18 cellular contexts compared by ENCODE assay signal in genomic region chr2:232999354-232999753, GRCh38. TPM values are rescaled to one million over a fixed set of nuclear protein-coding genes. Genes with fewer than 3 reads are reported as not detected.
DNase-seq lines count a peak whose midpoint lies in the region; ATAC-seq and TF ChIP-seq lines count a peak whose summit lies in the region.
"Had no signal": no experiment of that assay in that cellular context is flagged by ENCODE, and none has a peak within 500 bp of the region (broad histone marks: within the 10 kb centered on the region; RNA-seq: fewer than 3 reads in every experiment).

No MANE protein-coding gene starts in this region.

- H3K9me3 ChIP-seq in OCI-LY1 (ENCODE audit: low read length), result no peaks in the 10 kb centered on the region
- H3K9me3 ChIP-seq: lower lobe of right lung had no signal

- H3K9me3 Mint-ChIP-seq in glutamatergic neuron (ENCODE audit: unreplicated experiment) (peaks cover 3% of the 10 kb centered on the region), progenitor cell of endocrine pancreas (ENCODE audit: low read depth) (no peaks in the 10 kb centered on the region)
- H3K9me3 Mint-ChIP-seq: activated CD4-positive, alpha-beta T cell treated with anti-CD3 and anti-CD28 coated beads, Interleukin-2, amount 10 ng/mL, durations not matched to agents 24 days and 14 days; effector memory CD8-positive, alpha-beta T cell; stimulated activated memory B cell treated with anti-CD40 and anti-IgM and Interleukin-4, amounts not matched to agents 10 μg/mL and 1 μg/mL and 100 μg/mL, for 72 hours had no signal

- POLR2A ChIA-PET in HEK293T (lab: Yijun Ruan, JAX), result no interaction called here

- H3K27ac Mint-ChIP-seq in glutamatergic neuron (ENCODE audit: unreplicated experiment) (no peak overlapping the region), progenitor cell of endocrine pancreas (peak overlapping the region; percentile 43)
- H3K27ac Mint-ChIP-seq: activated CD4-positive, alpha-beta T cell treated with anti-CD3 and anti-CD28 coated beads, Interleukin-2, amount 10 ng/mL, durations not matched to agents 24 days and 14 days; effector memory CD8-positive, alpha-beta T cell; stimulated activated memory B cell treated with anti-CD40 and anti-IgM and Interleukin-4, amounts not matched to agents 10 μg/mL and 1 μg/mL and 100 μg/mL, for 72 hours had no signal

- ATAC-seq in GM19455 (IDR thresholded peaks at IDR 0.05; ENCODE audit: unreplicated experiment), result no peak
- ATAC-seq: effector memory CD8-positive, alpha-beta T cell; lower lobe of right lung; stimulated activated memory B cell treated with anti-CD40 and anti-IgM and Interleukin-4, amounts not matched to agents 10 μg/mL and 1 μg/mL and 100 μg/mL, for 72 hours had no signal

- H3K9me2 ChIP-seq in OCI-LY1 (ENCODE audit: low read depth, low read length), result no peaks in the 10 kb centered on the region

- DNase-seq in glutamatergic neuron (peak; percentile 38), progenitor cell of endocrine pancreas (ENCODE audit: low spot score, unreplicated experiment) (no peak), NCI-H2029 treated with DMSO at 0.1 percent for 48 hours (lab: John Stamatoyannopoulos, UW) (no peak), pons (ENCODE audit: low spot score) (no peak), HEK293T (ENCODE audit: extremely low spot score) (no peak)
- DNase-seq: activated CD4-positive, alpha-beta T cell treated with anti-CD3 and anti-CD28 coated beads, Interleukin-2, amount 10 ng/mL, durations not matched to agents 24 days and 14 days; activated T-cell treated with anti-CD3 and anti-CD28 coated beads, Interleukin-2, amount 50 U/mL, for 48 hours; effector memory CD8-positive, alpha-beta T cell; KG1; lower lobe of right lung; NCI-H1436 treated with DMSO at 0.1 percent for 48 hours; T1000 had no signal

- H3K27me3 ChIP-seq in OCI-LY1 (ENCODE audit: insufficient read depth, low read length), result no peaks in the 10 kb centered on the region; the same call in 1 of the 2 replicates

- H3F3A ChIP-seq in OCI-LY1 (ENCODE audit: insufficient read depth, low read length), result no peaks in the 10 kb centered on the region

- H3K79me2 ChIP-seq in OCI-LY1 (ENCODE audit: insufficient read depth, low read length), result no peaks in the 10 kb centered on the region

- H2AFZ ChIP-seq in OCI-LY1 (ENCODE audit: low read length), result no peak overlapping the region

- H3K4me3 ChIP-seq in GM12875 (ENCODE audit: low read depth, low read length), result no peak overlapping the region
- H3K4me3 ChIP-seq in OCI-LY1 (ENCODE audit: low read depth, low read length, poor library complexity, severe bottlenecking), result no peak overlapping the region
- H3K4me3 ChIP-seq: lower lobe of right lung had no signal

- peaks cover 4% of the 10 kb centered on the region for H3K36me3 Mint-ChIP-seq in glutamatergic neuron (ENCODE audit: unreplicated experiment)
- no peaks in the 10 kb centered on the region for H3K36me3 Mint-ChIP-seq in progenitor cell of endocrine pancreas (ENCODE audit: insufficient read depth)

- H3K4me3 Mint-ChIP-seq in glutamatergic neuron (ENCODE audit: unreplicated experiment), result no peak overlapping the region
- H3K4me3 Mint-ChIP-seq in progenitor cell of endocrine pancreas (ENCODE audit: low read depth), result no peak overlapping the region
- H3K4me3 Mint-ChIP-seq: activated CD4-positive, alpha-beta T cell treated with anti-CD3 and anti-CD28 coated beads, Interleukin-2, amount 10 ng/mL, durations not matched to agents 24 days and 14 days; effector memory CD8-positive, alpha-beta T cell; stimulated activated memory B cell treated with anti-CD40 and anti-IgM and Interleukin-4, amounts not matched to agents 10 μg/mL and 1 μg/mL and 100 μg/mL, for 72 hours had no signal

- no peak overlapping the region for H3K9ac ChIP-seq in OCI-LY1 (ENCODE audit: low read length)

- peaks cover 12% of the 10 kb centered on the region for H3K4me1 Mint-ChIP-seq in glutamatergic neuron (ENCODE audit: low read depth, unreplicated experiment)
- no peaks in the 10 kb centered on the region for H3K4me1 Mint-ChIP-seq in progenitor cell of endocrine pancreas (ENCODE audit: low read depth)
- H3K4me1 Mint-ChIP-seq: activated CD4-positive, alpha-beta T cell treated with anti-CD3 and anti-CD28 coated beads, Interleukin-2, amount 10 ng/mL, durations not matched to agents 24 days and 14 days had no signal

- no peaks in the 10 kb centered on the region for H3K4me1 ChIP-seq in OCI-LY1 (ENCODE audit: insufficient read depth, low read length, severe bottlenecking)
- H3K4me1 ChIP-seq: lower lobe of right lung had no signal

- CTCF ChIA-PET in HEK293T (lab: Yijun Ruan, JAX), result interaction anchor here (0.7 kb wide), 1 partner anchor 101 kb away, joined by 5 read pairs; no protein-coding TSS in a partner anchor

- peaks cover 11% of the 10 kb centered on the region for H3K27me3 Mint-ChIP-seq in glutamatergic neuron (ENCODE audit: unreplicated experiment)
- H3K27me3 Mint-ChIP-seq in progenitor cell of endocrine pancreas, result peaks cover 9% of the 10 kb centered on the region

- no peak overlapping the region for H3K27ac ChIP-seq in OCI-LY1 (ENCODE audit: low read depth, low read length, poor library complexity, severe bottlenecking)
- H3K27ac ChIP-seq: lower lobe of right lung had no signal

- H3K36me3 ChIP-seq in OCI-LY1 (ENCODE audit: insufficient read depth, low read length), result no peaks in the 10 kb centered on the region
- H3K36me3 ChIP-seq: lower lobe of right lung had no signal

- H3K4me2 ChIP-seq in OCI-LY1 (ENCODE audit: low read length), result no peak overlapping the region

- H4K20me1 ChIP-seq in OCI-LY1 (ENCODE audit: insufficient read depth, low read length), result no peaks in the 10 kb centered on the region

- TF ChIP-seq CTCF in GM12875 (IDR thresholded peaks at IDR 0.05; ENCODE audit: borderline replicate concordance, insufficient read depth, low read depth, low read length), result peak; percentile 29; the same call in 1 of the 2 replicates
- peak; percentile 24 for TF ChIP-seq CTCF in OCI-LY1 (IDR thresholded peaks at IDR 0.05; ENCODE audit: low read length)
- TF ChIP-seq CTCF in glutamatergic neuron (IDR thresholded peaks at IDR 0.05; ENCODE audit: partially characterized antibody, unreplicated experiment), result no peak
- TF ChIP-seq CTCF in progenitor cell of endocrine pancreas (IDR thresholded peaks at IDR 0.05; ENCODE audit: unreplicated experiment), result no peak

TF ChIP-seq in HEK293T, 16 proteins besides CTCF, POLR2A, EP300 and RAD21:
- TF ChIP-seq L3MBTL2 (conservative IDR thresholded peaks at IDR 0.05) (no peak), TARDBP (IDR thresholded peaks at IDR 0.05) (no peak), PKNOX1 (IDR thresholded peaks at IDR 0.05) (no peak), FOXM1 (IDR thresholded peaks at IDR 0.05; ENCODE audit: borderline replicate concordance) (no peak), HDGF (IDR thresholded peaks at IDR 0.05; ENCODE audit: borderline replicate concordance) (no peak), FOXA1 (IDR thresholded peaks at IDR 0.05) (no peak), SUZ12 (IDR thresholded peaks at IDR 0.05) (no peak), BHLHE40 (IDR thresholded peaks at IDR 0.05; ENCODE audit: borderline replicate concordance) (no peak), SP1 (IDR thresholded peaks at IDR 0.05) (no peak), NFRKB (IDR thresholded peaks at IDR 0.05) (no peak), ELF4 (IDR thresholded peaks at IDR 0.05) (no peak), FOXK2 (IDR thresholded peaks at IDR 0.05) (no peak), ARNT (IDR thresholded peaks at IDR 0.05) (no peak), LEF1 (IDR thresholded peaks at IDR 0.05; ENCODE audit: borderline replicate concordance) (no peak), CTBP1 (IDR thresholded peaks at IDR 0.05; ENCODE audit: borderline replicate concordance) (no peak), ZNF384 (IDR thresholded peaks at IDR 0.05) (no peak)

RNA-seq across cellular contexts. Expression of gene NGEF, which starts 13.7 kb away (rescaled TPM):
- 7.2 TPM for total RNA-seq in glutamatergic neuron (ENCODE audit: unreplicated experiment)
- 0.71 and 1.2 TPM in 2 replicates for total RNA-seq in progenitor cell of endocrine pancreas

RNA-seq across cellular contexts. Expression of gene NEU2, which starts 33.1 kb away (rescaled TPM):
- not detected for total RNA-seq in glutamatergic neuron (ENCODE audit: unreplicated experiment)
- not detected in 2 replicates for total RNA-seq in progenitor cell of endocrine pancreas
- total RNA-seq: activated CD4-positive, alpha-beta T cell treated with anti-CD3 and anti-CD28 coated beads, Interleukin-2, amount 10 ng/mL, durations not matched to agents 24 days and 14 days; cardiac septum; fibroblast of villous mesenchyme; lower lobe of right lung had no signal

Comparison
In these comparisons a context has a peak if more than half of its experiments do, and no peak if none do; other contexts are left out.
1. CTCF ChIP-seq: peak in GM12875 (single experiment) and OCI-LY1 (single experiment); none in glutamatergic neuron (single experiment) and progenitor cell of endocrine pancreas (single experiment).